34 cellular contexts compared by ENCODE assay signal in the genomic region with DNA sequence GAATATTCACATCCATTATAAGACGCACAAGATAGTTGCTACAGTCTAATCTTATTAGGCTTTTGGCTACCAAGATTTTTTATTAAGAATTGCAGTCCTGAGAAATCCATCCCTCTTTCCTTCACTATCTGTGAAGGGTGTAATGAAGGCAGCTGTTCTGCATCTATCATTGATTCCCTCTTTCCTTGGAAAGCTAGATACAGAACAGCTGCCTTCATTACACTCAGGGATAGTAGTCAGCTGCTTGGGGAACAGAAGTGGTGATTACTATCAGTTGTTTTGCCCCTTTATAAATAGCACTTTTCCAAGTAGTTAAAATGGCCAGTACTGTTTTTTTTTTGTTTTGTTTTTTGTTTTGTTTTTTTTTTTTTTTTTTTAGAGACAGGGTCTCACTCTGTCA.
"Had no signal": no experiment of that assay in that cellular context is flagged by ENCODE, and none has a peak within 500 bp of the region (broad histone marks: within the 10 kb centered on the region; RNA-seq: fewer than 3 reads in every experiment).

No MANE protein-coding gene starts in this region.

- H3K9me3 ChIP-seq: adrenal gland, body of pancreas, breast epithelium, MG63, Peyer's patch had no signal

- H3K9me3 Mint-ChIP-seq: activated B cell treated with CpG ODN at 0.5 μM for 24 hours; activated CD4-positive, alpha-beta memory T cell treated with anti-CD3 and anti-CD28 coated beads for 36 hours; activated naive CD4-positive, alpha-beta T cell treated with anti-CD3 and anti-CD28 coated beads for 36 hours; activated naive CD4-positive, alpha-beta T cell treated with anti-CD3 and anti-CD28 coated beads, Interleukin-2, amount 50 U/mL, for 72 hours; activated T-cell treated with anti-CD3 and anti-CD28 coated beads, Interleukin-2, amount 50 U/mL, for 4 hours; activated T-helper 1 cell treated with anti-CD3 and anti-CD28 coated beads, Interleukin-12 subunit alpha, Interleukin-12 subunit beta, Interleukin-2, Interleukin-4 antibody, amounts not matched to agents 30 ng/mL and 10 ng/mL and 1 ng/mL, durations not matched to agents 14 hours and 24 hours and 36 hours had no signal

- ATAC-seq: activated naive CD4-positive, alpha-beta T cell treated with anti-CD3 and anti-CD28 coated beads, Interleukin-2, amount 50 U/mL, for 72 hours; activated T-cell treated with anti-CD3 and anti-CD28 coated beads, Interleukin-2, amount 50 U/mL, for 4 hours; body of pancreas had no signal

- H3K4me3 Mint-ChIP-seq: activated B cell treated with CpG ODN at 0.5 μM for 24 hours; activated CD4-positive, alpha-beta memory T cell treated with anti-CD3 and anti-CD28 coated beads for 36 hours; activated naive CD4-positive, alpha-beta T cell treated with anti-CD3 and anti-CD28 coated beads for 36 hours; activated T-cell treated with anti-CD3 and anti-CD28 coated beads, Interleukin-2, amount 50 U/mL, for 4 hours; activated T-helper 1 cell treated with anti-CD3 and anti-CD28 coated beads, Interleukin-12 subunit alpha, Interleukin-12 subunit beta, Interleukin-2, Interleukin-4 antibody, amounts not matched to agents 30 ng/mL and 10 ng/mL and 1 ng/mL, durations not matched to agents 14 hours and 24 hours and 36 hours had no signal

- H3K27me3 ChIP-seq: adrenal gland, body of pancreas, breast epithelium, MG63, Peyer's patch had no signal

- H3K27ac Mint-ChIP-seq: activated B cell treated with CpG ODN at 0.5 μM for 24 hours; activated CD4-positive, alpha-beta memory T cell treated with anti-CD3 and anti-CD28 coated beads for 36 hours; activated naive CD4-positive, alpha-beta T cell treated with anti-CD3 and anti-CD28 coated beads for 36 hours; activated naive CD4-positive, alpha-beta T cell treated with anti-CD3 and anti-CD28 coated beads, Interleukin-2, amount 50 U/mL, for 72 hours; activated T-helper 1 cell treated with anti-CD3 and anti-CD28 coated beads, Interleukin-12 subunit alpha, Interleukin-12 subunit beta, Interleukin-2, Interleukin-4 antibody, amounts not matched to agents 30 ng/mL and 10 ng/mL and 1 ng/mL, durations not matched to agents 14 hours and 24 hours and 36 hours had no signal

- H3K27ac ChIP-seq: adrenal gland, body of pancreas, breast epithelium, KMS-11, Peyer's patch had no signal

- H3K4me1 Mint-ChIP-seq: activated B cell treated with CpG ODN at 0.5 μM for 24 hours had no signal

- H3K4me3 ChIP-seq: adrenal gland, body of pancreas, breast epithelium, MG63, Peyer's patch had no signal

- H3K27me3 Mint-ChIP-seq: activated B cell treated with CpG ODN at 0.5 μM for 24 hours; activated CD4-positive, alpha-beta memory T cell treated with anti-CD3 and anti-CD28 coated beads for 36 hours had no signal

- DNase-seq: activated B cell treated with CpG ODN at 0.5 μM for 24 hours; activated CD4-positive, alpha-beta memory T cell treated with anti-CD3 and anti-CD28 coated beads for 36 hours; activated CD4-positive, alpha-beta T cell treated with anti-CD3 and anti-CD28 coated beads for 4 hours; activated CD4-positive, alpha-beta T cell treated with anti-CD3 and anti-CD28 coated beads, Interleukin-2, amount 50 U/mL, for 1 hour; activated CD4-positive, CD25-positive, alpha-beta regulatory T cell treated with anti-CD3 and anti-CD28 coated beads, Interleukin-2, amount 50 U/mL, for 72 hours; activated CD8-positive, alpha-beta memory T cell treated with anti-CD3 and anti-CD28 coated beads, Interleukin-2, amount 50 U/mL, for 4 hours; activated gamma-delta T cell treated with Interleukin-2 at 50 U/mL for 16 hours; activated naive CD4-positive, alpha-beta T cell treated with anti-CD3 and anti-CD28 coated beads for 36 hours; activated T-cell treated with anti-CD3 and anti-CD28 coated beads for 4 hours; activated T-cell treated with anti-CD3 and anti-CD28 coated beads, Interleukin-2, amount 50 U/mL, for 4 hours; adrenal gland; body of pancreas; caudate nucleus; MG63; NCI-H1092; NCI-H1436 treated with DMSO at 0.1 percent for 48 hours; NCI-H187; NCI-H2029 treated with DMSO at 0.1 percent for 48 hours; NCI-H2107; NCI-H2171; NCI-H510A; NCI-H526; NCI-H748 treated with DMSO at 0.1 percent for 48 hours; NK-92 treated with Interleukin-12 subunit alpha and Interleukin-12 subunit beta, amount 100 ng/mL, for 24 hours; Peyer's patch; RPMI8226; SW 1271; T-helper 1 cell; T-helper 2 cell; T-helper 9 cell had no signal

- H3K4me1 ChIP-seq: adrenal gland, body of pancreas, breast epithelium had no signal
